ENCODE assay signal across 8 cellular contexts in genomic region chr22:39170825-39171622, GRCh38. TPM values are rescaled to one million over a fixed set of nuclear protein-coding genes. Genes with fewer than 3 reads are reported as not detected.
DNase-seq lines count a peak whose midpoint lies in the region; ATAC-seq and TF ChIP-seq lines count a peak whose summit lies in the region.

No MANE protein-coding gene starts in this region.

- TF ChIP-seq CTCF in GM12865 (IDR thresholded peaks at IDR 0.05; ENCODE audit: insufficient read depth, low read depth, low read length, missing control alignments) (peak; percentile 90), endodermal cell (conservative IDR thresholded peaks at IDR 0.05) (peak; percentile 98)

- H3K9me3 Mint-ChIP-seq in endodermal cell = peaks cover 4% of the 10 kb centered on the region

- H3K4me3 ChIP-seq in GM12865 (ENCODE audit: low read depth, low read length) (no peak overlapping the region), endodermal cell (ENCODE audit: low read length) (no peak overlapping the region), mucosa of rectum (ENCODE audit: low read length in 2 of 2) (peak overlapping the region; percentile 46 to 64)

- H3K4me1 ChIP-seq in endodermal cell (ENCODE audit: control insufficient read depth, insufficient read depth, low read length) = peaks cover 23% of the 10 kb centered on the region
- H3K4me1 ChIP-seq in mucosa of rectum (ENCODE audit: control insufficient read depth in 2 of 2, insufficient read depth in 2 of 2, low read length in 2 of 2) = peaks cover 15 to 18% of the 10 kb centered on the region in 2 donors

- H3K27ac ChIP-seq in endodermal cell (ENCODE audit: low read depth, low read length) (no peak overlapping the region), mucosa of rectum (ENCODE audit: low read depth in 2 of 2, low read length in 2 of 2) (no peak overlapping the region)

- H3K9me3 ChIP-seq in endodermal cell (ENCODE audit: control insufficient read depth, low read length) (no peaks in the 10 kb centered on the region), mucosa of rectum (ENCODE audit: control insufficient read depth in 2 of 2, low read length in 2 of 2) (no peaks in the 10 kb centered on the region)

- 40 to 45% methylated on average over 13 to 27 of the region's 28 CpGs for WGBS in endodermal cell (ENCODE audit: insufficient coverage in 1 of 2, insufficient read length in 1 of 2), 2 experiments

- H3K36me3 ChIP-seq in endodermal cell (ENCODE audit: control insufficient read depth, insufficient read depth, low read length) (no peaks in the 10 kb centered on the region), mucosa of rectum (ENCODE audit: control insufficient read depth in 2 of 2, insufficient read depth in 2 of 2, low read length in 2 of 2) (no peaks in the 10 kb centered on the region)

- H3K9ac ChIP-seq in endodermal cell (ENCODE audit: extremely low read depth, low read length, poor library complexity, severe bottlenecking) (no peak overlapping the region), mucosa of rectum (ENCODE audit: low read depth in 1 of 2, low read length in 2 of 2) (peak overlapping the region; percentile 14 to 27)

- H3K36me3 Mint-ChIP-seq in endodermal cell (ENCODE audit: low read depth) = no peaks in the 10 kb centered on the region

- DNase-seq in GM12865 (ENCODE audit: low read depth) = peak; percentile 81
- DNase-seq in NOMO-1 treated with dmso at 0.1 percent for 144 hours (lab: John Stamatoyannopoulos, UW; ENCODE audit: unreplicated experiment) = peak; percentile 62
- DNase-seq in activated CD8-positive, alpha-beta memory T cell treated with anti-CD3 and anti-CD28 coated beads for 48 hours (ENCODE audit: low read depth in 2 of 3, low spot score in 2 of 3) = peak; percentile 59 to 94 (median 86)
- peak; percentile 96 for DNase-seq in endodermal cell
- peak; percentile 69 to 75 for DNase-seq in stimulated activated CD8-positive, alpha-beta memory T cell treated with anti-CD3 and anti-CD28 coated beads, Interleukin-7, amount 100 ng/mL, for 1 hour (ENCODE audit: low read depth in 2 of 2)

- ATAC-seq in HG03354 (IDR thresholded peaks at IDR 0.05; ENCODE audit: poor library complexity, severe bottlenecking, unreplicated experiment) = peak; percentile 56
- ATAC-seq in HG02938 (IDR thresholded peaks at IDR 0.05; ENCODE audit: unreplicated experiment) = no peak

- no peak overlapping the region for H3K4me3 Mint-ChIP-seq in endodermal cell

- H3K27me3 Mint-ChIP-seq in endodermal cell (ENCODE audit: insufficient read depth) = no peaks in the 10 kb centered on the region

- H3K27ac Mint-ChIP-seq in endodermal cell = peak overlapping the region; percentile 87

- H3K27me3 ChIP-seq in endodermal cell (ENCODE audit: control insufficient read depth, insufficient read depth, low read length, poor library complexity, severe bottlenecking) (no peaks in the 10 kb centered on the region), mucosa of rectum (ENCODE audit: control insufficient read depth in 2 of 2, insufficient read depth in 2 of 2, low read length in 2 of 2) (peaks cover 0 to 5% of the 10 kb centered on the region in 2 donors)

- peaks cover 43% of the 10 kb centered on the region for H3K4me1 Mint-ChIP-seq in endodermal cell

RNA-seq across cellular contexts. Expression of gene CBX7, which starts 18.5 kb away (rescaled TPM):
- 10 to 100 TPM; 14.2 to 22.0 TPM for total RNA-seq in endodermal cell
- 6.0 TPM for polyA plus RNA-seq in endodermal cell (2013, experiment 1 of 2)
- polyA plus RNA-seq in endodermal cell (2013, experiment 2 of 2) = 5.8 TPM

Comparison
In these comparisons a context has a peak if more than half of its experiments do, and no peak if none do; other contexts are left out.
1. H3K4me3 ChIP-seq: peak in mucosa of rectum (2 of 2); none in GM12865 (single experiment) and endodermal cell (single experiment).
2. Peak in every context shown above with its lines, with median percentiles within 50 percentile points of each other: DNase-seq.